In the genomic region with DNA sequence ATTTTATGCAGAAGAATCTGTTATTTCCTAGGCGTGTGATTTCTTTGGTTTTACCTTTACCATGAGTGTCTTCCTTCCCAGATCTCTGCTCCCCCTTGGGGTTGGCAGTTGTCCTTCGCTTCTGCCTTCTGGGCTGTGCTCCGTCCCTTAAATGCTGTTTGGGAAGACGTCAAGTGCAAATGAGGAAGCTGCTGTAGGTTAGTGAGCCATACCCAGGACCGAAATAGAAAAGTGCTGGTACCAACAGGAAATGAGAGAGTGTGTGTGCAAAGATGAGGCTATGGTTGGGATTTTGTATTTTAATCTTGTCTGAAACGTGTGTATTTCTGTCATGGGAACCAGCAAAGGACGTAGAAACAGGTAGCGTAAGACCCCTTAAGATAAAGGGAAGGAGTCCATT, we compare ENCODE assay signal across 9 cellular contexts.
DNase-seq lines count a peak whose midpoint lies in the region; ATAC-seq and TF ChIP-seq lines count a peak whose summit lies in the region.
"Had no signal": no experiment of that assay in that cellular context is flagged by ENCODE, and none has a peak within 500 bp of the region (broad histone marks: within the 10 kb centered on the region; RNA-seq: fewer than 3 reads in every experiment).

No MANE protein-coding gene starts in this region.

- peaks cover 2% of the 10 kb centered on the region for H3K36me3 Mint-ChIP-seq in activated naive CD8-positive, alpha-beta T cell treated with anti-CD3 and anti-CD28 coated beads, Interleukin-2, amount 50 U/mL, for 24 hours (ENCODE audit: low read depth)

- intact Hi-C loops in heart right ventricle (cut with DNase I) (loop anchor here in 1 of 10 donors (10.0 kb wide), 1 partner anchor 90 kb away; no protein-coding TSS in a partner anchor), Right ventricle myocardium inferior (cut with DNase I) (no loop called here)

- peak in 1 of 2 donors; percentile 34 for TF ChIP-seq EP300 in tibial nerve (IDR thresholded peaks at IDR 0.05)

- H3K36me3 ChIP-seq in heart right ventricle = no peaks in the 10 kb centered on the region
- H3K36me3 ChIP-seq in tibial nerve = no peaks in the 10 kb centered on the region
- H3K36me3 ChIP-seq: BE2C had no signal

- DNase-seq in heart right ventricle (no peak), Right ventricle myocardium inferior (ENCODE audit: missing footprints) (no peak), tibial nerve (ENCODE audit: low spot score in 2 of 2) (no peak), HUDEP-2 (lab: John Stamatoyannopoulos, UW; ENCODE audit: unreplicated experiment in 76 of 76) (no peak), caudate nucleus (lab: John Stamatoyannopoulos, UW) (no peak)
- no peak for DNase-seq in activated naive CD8-positive, alpha-beta T cell treated with anti-CD3 and anti-CD28 coated beads, Interleukin-2, amount 50 U/mL, for 24 hours
- DNase-seq: BE2C had no signal

- H3K9me3 Mint-ChIP-seq in activated naive CD8-positive, alpha-beta T cell treated with anti-CD3 and anti-CD28 coated beads, Interleukin-2, amount 50 U/mL, for 24 hours = peaks cover 19% of the 10 kb centered on the region

- no peak for TF ChIP-seq POLR2A in tibial nerve (IDR thresholded peaks at IDR 0.05)

- H3K27ac Mint-ChIP-seq in activated naive CD8-positive, alpha-beta T cell treated with anti-CD3 and anti-CD28 coated beads, Interleukin-2, amount 50 U/mL, for 24 hours = no peak overlapping the region

- peak overlapping the region in 1 of 10 donors; percentile 63 for H3K27ac ChIP-seq in heart right ventricle
- peak overlapping the region in 3 of 4 donors; percentile 48 to 75 (median 71) for H3K27ac ChIP-seq in tibial nerve
- no peak overlapping the region for H3K27ac ChIP-seq in caudate nucleus (ENCODE audit: low read depth, low read length)

- H3K9me3 ChIP-seq in heart right ventricle (no peaks in the 10 kb centered on the region), tibial nerve (no peaks in the 10 kb centered on the region)
- H3K9me3 ChIP-seq: BE2C had no signal

- 85 to 90% methylated on average over 8 of the region's 8 CpGs for WGBS in heart right ventricle, 2 donors
- WGBS in tibial nerve, 2 donors = 77 to 87% methylated on average over 8 of the region's 8 CpGs

- peak overlapping the region; percentile 1 for H3K4me3 Mint-ChIP-seq in activated naive CD8-positive, alpha-beta T cell treated with anti-CD3 and anti-CD28 coated beads, Interleukin-2, amount 50 U/mL, for 24 hours

- ATAC-seq in heart right ventricle = peak in 5 of 8 donors; percentile 28 to 52 (median 40)
- ATAC-seq in Right ventricle myocardium inferior = no peak
- ATAC-seq in HG03108 (IDR thresholded peaks at IDR 0.05; ENCODE audit: unreplicated experiment) = peak; percentile 53
- no peak for ATAC-seq in activated naive CD8-positive, alpha-beta T cell treated with anti-CD3 and anti-CD28 coated beads, Interleukin-2, amount 50 U/mL, for 24 hours
- no peak for ATAC-seq in HG03095 (IDR thresholded peaks at IDR 0.05; ENCODE audit: unreplicated experiment)

- TF ChIP-seq CTCF in heart right ventricle (IDR thresholded peaks at IDR 0.05) = no peak
- no peak for TF ChIP-seq CTCF in tibial nerve (IDR thresholded peaks at IDR 0.05)

- H3K4me1 ChIP-seq in heart right ventricle (peaks cover 10 to 35% (median 27%) of the 10 kb centered on the region in 9 donors), tibial nerve (peaks cover 0 to 30% (median 17%) of the 10 kb centered on the region in 4 donors)

- peaks cover 29% of the 10 kb centered on the region for H3K4me1 Mint-ChIP-seq in activated naive CD8-positive, alpha-beta T cell treated with anti-CD3 and anti-CD28 coated beads, Interleukin-2, amount 50 U/mL, for 24 hours

- H3K27me3 ChIP-seq in heart right ventricle (no peaks in the 10 kb centered on the region), tibial nerve (no peaks in the 10 kb centered on the region)
- H3K27me3 ChIP-seq: BE2C had no signal

- no peaks in the 10 kb centered on the region for H3K27me3 Mint-ChIP-seq in activated naive CD8-positive, alpha-beta T cell treated with anti-CD3 and anti-CD28 coated beads, Interleukin-2, amount 50 U/mL, for 24 hours

- no peak overlapping the region for H3K4me3 ChIP-seq in heart right ventricle
- no peak overlapping the region for H3K4me3 ChIP-seq in tibial nerve

Comparison
In these comparisons a context has a peak if more than half of its experiments do, and no peak if none do; other contexts are left out.
1. ATAC-seq: peak in heart right ventricle (5 of 8) and HG03108 (single experiment); none in Right ventricle myocardium inferior (single experiment), activated naive CD8-positive, alpha-beta T cell treated with anti-CD3 and anti-CD28 coated beads, Interleukin-2, amount 50 U/mL, for 24 hours (single experiment) and HG03095 (single experiment).